8 cellular contexts compared by ENCODE assay signal in genomic region chr11:117230981-117231636, GRCh38. TPM values are rescaled to one million over a fixed set of nuclear protein-coding genes. Genes with fewer than 3 reads are reported as not detected.
DNase-seq lines count a peak whose midpoint lies in the region; ATAC-seq, FAIRE-seq and TF ChIP-seq lines count a peak whose summit lies in the region.

No MANE protein-coding gene starts in this region.

- intact Hi-C loops in left ventricle myocardium inferior (cut with micrococcal nuclease) (no loop called here), Right ventricle myocardium superior (cut with DNase I) (no loop called here), mucosa of descending colon (cut with DNase I, micrococcal nuclease) (no loop called here)

- peaks cover 50% of the 10 kb centered on the region for H3K4me1 ChIP-seq in left ventricle myocardium inferior
- H3K4me1 ChIP-seq in mucosa of descending colon (ENCODE audit: low read depth): peaks cover 23% of the 10 kb centered on the region

- H3K9me3 ChIP-seq in left ventricle myocardium inferior (replicated peaks): no peaks in the 10 kb centered on the region
- no peaks in the 10 kb centered on the region for H3K9me3 ChIP-seq in mucosa of descending colon

- ATAC-seq in Right ventricle myocardium superior (ENCODE audit: poor library complexity) (no peak), mucosa of descending colon (peak; percentile 59), GM19035 (IDR thresholded peaks at IDR 0.05; ENCODE audit: unreplicated experiment) (no peak)

- H3K4me3 ChIP-seq in left ventricle myocardium inferior (peak overlapping the region; percentile 99), bronchial epithelial cell (ENCODE audit: low read depth, low read length) (peak overlapping the region; percentile 50), mucosa of descending colon (peak overlapping the region; percentile 92)

- FAIRE-seq in bronchial epithelial cell (lab: Jason Lieb, UNC): no peak
- FAIRE-seq in D721Med (lab: Jason Lieb, UNC): no peak

- DNase-seq in left ventricle myocardium inferior (no peak), Right ventricle myocardium superior (no peak), bronchial epithelial cell (ENCODE audit: low read depth) (no peak), mucosa of descending colon (peak in 1 of 3 donors; percentile 81), NCI-H526 treated with DMSO at 0.1 percent for 48 hours (lab: John Stamatoyannopoulos, UW) (no peak), D721Med (ENCODE audit: insufficient read length, low spot score) (no peak), CD1c-positive myeloid dendritic cell (ENCODE audit: extremely low spot score) (no peak)

- H3K27ac ChIP-seq in left ventricle myocardium inferior (replicated peaks): peak overlapping the region; percentile 99

- H3K27me3 ChIP-seq in left ventricle myocardium inferior (ENCODE audit: low read depth) (no peaks in the 10 kb centered on the region), bronchial epithelial cell (ENCODE audit: control insufficient read depth, insufficient read depth, low read length) (no peaks in the 10 kb centered on the region)

- peaks cover 37% of the 10 kb centered on the region for H3K36me3 ChIP-seq in left ventricle myocardium inferior
- H3K36me3 ChIP-seq in bronchial epithelial cell (ENCODE audit: control insufficient read depth, insufficient read depth, low read length): peaks cover 15% of the 10 kb centered on the region
- H3K36me3 ChIP-seq in mucosa of descending colon (ENCODE audit: low read depth): no peaks in the 10 kb centered on the region

- no peak for TF ChIP-seq CTCF in left ventricle myocardium inferior (IDR thresholded peaks at IDR 0.05; ENCODE audit: borderline replicate concordance)
- no peak for TF ChIP-seq CTCF in bronchial epithelial cell (IDR thresholded peaks at IDR 0.05; ENCODE audit: insufficient read depth, low read length, severe bottlenecking)
- TF ChIP-seq CTCF in mucosa of descending colon (IDR thresholded peaks at IDR 0.05): no peak
- TF ChIP-seq CTCF in D721Med (IDR thresholded peaks at IDR 0.05; ENCODE audit: insufficient read depth, missing control alignments): no peak

RNA-seq across cellular contexts. Expression of gene PCSK7, which starts 0.8 kb away (rescaled TPM):
- total RNA-seq in left ventricle myocardium inferior (24.0 TPM), Right ventricle myocardium superior (22.3 TPM), bronchial epithelial cell (27.9 and 40.3 TPM in 2 replicates), mucosa of descending colon (100 to 1,000 TPM; 138 to 252 (median 181) TPM)

RNA-seq across cellular contexts. Expression of gene RNF214, which starts 1.4 kb away (rescaled TPM):
- total RNA-seq in left ventricle myocardium inferior (21.1 TPM), Right ventricle myocardium superior (19.8 TPM), bronchial epithelial cell (5.8 and 7.6 TPM in 2 replicates), mucosa of descending colon (10 to 100 TPM; 22.0 to 38.1 (median 25.4) TPM)

RNA-seq across cellular contexts. Expression of gene TAGLN, which starts 31.9 kb away (rescaled TPM):
- total RNA-seq in left ventricle myocardium inferior (113 TPM), Right ventricle myocardium superior (91.4 TPM), bronchial epithelial cell (12.4 and 91.5 TPM in 2 replicates), mucosa of descending colon (1,000 to 10,000 TPM in 1 of 3 donors, 100 to 1,000 TPM in 2; 126 to 3,893 (median 593) TPM)

RNA-seq across cellular contexts. Expression of gene SIDT2, which starts 52.6 kb away (rescaled TPM):
- total RNA-seq in left ventricle myocardium inferior: 23.5 TPM
- total RNA-seq in Right ventricle myocardium superior: 19.5 TPM
- total RNA-seq in bronchial epithelial cell: 3.2 and 8.1 TPM in 2 replicates
- total RNA-seq in mucosa of descending colon: 10 to 100 TPM; 69.8 to 76.3 (median 71.4) TPM
